In genomic region chr3:138124689-138125420, GRCh38 we compare ENCODE assay signal across 14 cellular contexts. TPM values are rescaled to one million over a fixed set of nuclear protein-coding genes. Genes with fewer than 3 reads are reported as not detected.
DNase-seq lines count a peak whose midpoint lies in the region; ATAC-seq and TF ChIP-seq lines count a peak whose summit lies in the region.
"Had no signal": no experiment of that assay in that cellular context is flagged by ENCODE, and none has a peak within 500 bp of the region (broad histone marks: within the 10 kb centered on the region; RNA-seq: fewer than 3 reads in every experiment).

No MANE protein-coding gene starts in this region.

- DNase-seq in AG08395 (ENCODE audit: low spot score) (peak; percentile 57), HS-5 (ENCODE audit: low read depth) (peak; percentile 5), choroid plexus epithelial cell (ENCODE audit: low read depth) (peak; percentile 75), prostate gland (ENCODE audit: low spot score) (no peak)
- no peak for DNase-seq in activated CD4-positive, alpha-beta T cell treated with anti-CD3 and anti-CD28 coated beads for 4 hours
- DNase-seq in activated CD8-positive, alpha-beta memory T cell treated with anti-CD3 and anti-CD28 coated beads, Interleukin-2, amount 50 U/mL, for 48 hours, result no peak
- DNase-seq: activated T-cell treated with anti-CD3 and anti-CD28 coated beads, Interleukin-2, amount 50 U/mL, for 72 hours; NCI-H1417 treated with DMSO at 0.1 percent for 48 hours; NK-92 treated with Interleukin-12 subunit alpha and Interleukin-12 subunit beta, amount 100 ng/mL, for 24 hours had no signal

- no peaks in the 10 kb centered on the region for H3K36me3 Mint-ChIP-seq in nephron (ENCODE audit: low read depth)
- H3K36me3 Mint-ChIP-seq: neural progenitor cell had no signal

- H3K27ac ChIP-seq in prostate gland, result no peak overlapping the region
- H3K27ac ChIP-seq: C4-2B, neural progenitor cell had no signal

- no peaks in the 10 kb centered on the region for H3K27me3 Mint-ChIP-seq in nephron (ENCODE audit: low read depth)

- no peaks in the 10 kb centered on the region for H3K9me3 ChIP-seq in prostate gland

- TF ChIP-seq CTCF in choroid plexus epithelial cell (conservative IDR thresholded peaks at IDR 0.05; ENCODE audit: low read depth, low read length), result no peak
- no peak for TF ChIP-seq CTCF in nephron (IDR thresholded peaks at IDR 0.05; ENCODE audit: unreplicated experiment in 3 of 3)
- no peak for TF ChIP-seq CTCF in prostate gland (IDR thresholded peaks at IDR 0.05)

- H3K4me3 ChIP-seq in choroid plexus epithelial cell (ENCODE audit: low read depth, low read length) (no peak overlapping the region), prostate gland (no peak overlapping the region)
- H3K4me3 ChIP-seq: cardiac muscle cell, neural progenitor cell had no signal

- ATAC-seq in HG02763 (IDR thresholded peaks at IDR 0.05; ENCODE audit: unreplicated experiment), result no peak
- ATAC-seq: activated T-cell treated with anti-CD3 and anti-CD28 coated beads, Interleukin-2, amount 50 U/mL, for 72 hours had no signal

- H3K27ac Mint-ChIP-seq in nephron, result peak overlapping the region in 2 of 3 experiments; percentile 2 to 56
- H3K27ac Mint-ChIP-seq: activated T-cell treated with anti-CD3 and anti-CD28 coated beads, Interleukin-2, amount 50 U/mL, for 72 hours; neural progenitor cell had no signal

- no peaks in the 10 kb centered on the region for H3K4me1 ChIP-seq in prostate gland (replicated peaks)

- TF ChIP-seq POLR2A in prostate gland (IDR thresholded peaks at IDR 0.05), result no peak

- H3K27me3 ChIP-seq in prostate gland (replicated peaks; ENCODE audit: insufficient read depth), result no peaks in the 10 kb centered on the region
- H3K27me3 ChIP-seq: cardiac muscle cell, neural progenitor cell had no signal

- no peaks in the 10 kb centered on the region for H3K36me3 ChIP-seq in prostate gland
- H3K36me3 ChIP-seq: cardiac muscle cell, neural progenitor cell had no signal

- WGBS in prostate gland, result 71% methylated on average over 10 of the region's 10 CpGs

- no peaks in the 10 kb centered on the region for H3K9me3 Mint-ChIP-seq in nephron
- H3K9me3 Mint-ChIP-seq: activated T-cell treated with anti-CD3 and anti-CD28 coated beads, Interleukin-2, amount 50 U/mL, for 72 hours had no signal

- H3K4me3 Mint-ChIP-seq in nephron, result no peak overlapping the region
- H3K4me3 Mint-ChIP-seq: activated T-cell treated with anti-CD3 and anti-CD28 coated beads, Interleukin-2, amount 50 U/mL, for 72 hours; neural progenitor cell had no signal

- intact Hi-C loops in prostate gland (cut with DNase I), result no loop called here

- H3K4me1 Mint-ChIP-seq in nephron, result peaks cover 11% of the 10 kb centered on the region

RNA-seq across cellular contexts. Expression of gene A4GNT, which starts 7.3 kb away (rescaled TPM):
- total RNA-seq in prostate gland, result not detected
- total RNA-seq: activated T-cell treated with anti-CD3 and anti-CD28 coated beads, Interleukin-2, amount 50 U/mL, for 72 hours; cardiac muscle cell had no signal

RNA-seq across cellular contexts. Expression of gene DZIP1L, which starts 9.4 kb away (rescaled TPM):
- total RNA-seq in prostate gland, result 10 to 100 TPM; 10.2 to 18.7 TPM

RNA-seq across cellular contexts. Expression of gene DBR1, which starts 49.9 kb away (rescaled TPM):
- total RNA-seq in prostate gland, result 10 to 100 TPM in 1 of 2 donors, 1 to 10 TPM in 1; 9.1 to 15.8 TPM

Comparison
In these comparisons a context has a peak if more than half of its experiments do, and no peak if none do; other contexts are left out.
1. DNase-seq: peak in AG08395 (single experiment), HS-5 (single experiment) and choroid plexus epithelial cell (single experiment); none in activated CD4-positive, alpha-beta T cell treated with anti-CD3 and anti-CD28 coated beads for 4 hours (0 of 2), prostate gland (single experiment) and activated CD8-positive, alpha-beta memory T cell treated with anti-CD3 and anti-CD28 coated beads, Interleukin-2, amount 50 U/mL, for 48 hours (single experiment).